ENCODE assay signal across 27 cellular contexts in genomic region chr4:74953647-74954046, GRCh38. TPM values are rescaled to one million over a fixed set of nuclear protein-coding genes. Genes with fewer than 3 reads are reported as not detected.
DNase-seq lines count a peak whose midpoint lies in the region; ATAC-seq, FAIRE-seq and TF ChIP-seq lines count a peak whose summit lies in the region.
"Had no signal": no experiment of that assay in that cellular context is flagged by ENCODE, and none has a peak within 500 bp of the region (broad histone marks: within the 10 kb centered on the region; RNA-seq: fewer than 3 reads in every experiment).

No MANE protein-coding gene starts in this region.

- H3K9me3 ChIP-seq in Karpas-422 (ENCODE audit: low read length) (no peaks in the 10 kb centered on the region), SJCRH30 (replicated peaks) (no peaks in the 10 kb centered on the region), skeletal muscle tissue (ENCODE audit: control insufficient read depth in 3 of 3, low read length in 3 of 3) (no peaks in the 10 kb centered on the region), vagina (no peaks in the 10 kb centered on the region), small intestine (ENCODE audit: control insufficient read depth, low read depth) (no peaks in the 10 kb centered on the region)
- H3K9me3 ChIP-seq: A549, BE2C had no signal

- peak overlapping the region in 2 of 3 experiments; percentile 22 to 41 for H3K27ac Mint-ChIP-seq in nephron
- H3K27ac Mint-ChIP-seq in effector memory CD8-positive, alpha-beta T cell, result no peak overlapping the region
- H3K27ac Mint-ChIP-seq: CD14-positive monocyte; CD4-positive, alpha-beta T cell; CD8-positive, alpha-beta memory T cell had no signal

- H3K27me3 Mint-ChIP-seq in nephron (ENCODE audit: low read depth), result no peaks in the 10 kb centered on the region
- no peaks in the 10 kb centered on the region for H3K27me3 Mint-ChIP-seq in effector memory CD8-positive, alpha-beta T cell

- peaks cover 14% of the 10 kb centered on the region for H3K4me1 Mint-ChIP-seq in nephron
- no peaks in the 10 kb centered on the region for H3K4me1 Mint-ChIP-seq in effector memory CD8-positive, alpha-beta T cell (ENCODE audit: low read depth in 2 of 2)
- H3K4me1 Mint-ChIP-seq: CD14-positive monocyte; CD8-positive, alpha-beta memory T cell had no signal

- no peak overlapping the region for H3K4me2 ChIP-seq in Karpas-422 (ENCODE audit: low read depth, low read length, poor library complexity, severe bottlenecking)
- H3K4me2 ChIP-seq: A549; BLaER1 treated with 17β-estradiol and CSF1 and Interleukin-3, amounts not matched to agents 10 nM and 100 nM had no signal

- peaks cover 3% of the 10 kb centered on the region for H3K9me3 Mint-ChIP-seq in nephron
- peaks cover 0 to 2% of the 10 kb centered on the region in 2 donors for H3K9me3 Mint-ChIP-seq in effector memory CD8-positive, alpha-beta T cell

- H3K36me3 ChIP-seq in Karpas-422 (ENCODE audit: insufficient read depth, low read length), result peaks cover 17% of the 10 kb centered on the region
- 0 out of 2 replicates have a peak, but pooled peaks cover 3% of the 10 kb centered on the region for H3K36me3 ChIP-seq in SJCRH30
- no peaks in the 10 kb centered on the region for H3K36me3 ChIP-seq in skeletal muscle tissue (ENCODE audit: control insufficient read depth in 3 of 3, insufficient read depth in 3 of 3, low read length in 3 of 3)
- no peaks in the 10 kb centered on the region for H3K36me3 ChIP-seq in vagina
- no peaks in the 10 kb centered on the region for H3K36me3 ChIP-seq in small intestine (ENCODE audit: control insufficient read depth in 2 of 2, insufficient read depth in 2 of 2, low read length in 2 of 2)
- H3K36me3 ChIP-seq: BE2C; BLaER1 treated with 17β-estradiol and CSF1 and Interleukin-3, amounts not matched to agents 10 nM and 100 nM had no signal

- H3K79me2 ChIP-seq in Karpas-422 (ENCODE audit: low read length), result peaks cover 87% of the 10 kb centered on the region

- ATAC-seq in effector memory CD8-positive, alpha-beta T cell (replicated peaks), result no peak
- ATAC-seq in HG03175 (IDR thresholded peaks at IDR 0.05; ENCODE audit: unreplicated experiment), result no peak
- ATAC-seq: A549 had no signal

- no peak overlapping the region for H2AFZ ChIP-seq in Karpas-422 (ENCODE audit: low read length)
- H2AFZ ChIP-seq: GM23248 had no signal

- H3K36me3 Mint-ChIP-seq in nephron (ENCODE audit: low read depth), result no peaks in the 10 kb centered on the region
- H3K36me3 Mint-ChIP-seq in effector memory CD8-positive, alpha-beta T cell (ENCODE audit: insufficient read depth), result no peaks in the 10 kb centered on the region
- H3K36me3 Mint-ChIP-seq: CD14-positive monocyte; CD8-positive, alpha-beta memory T cell had no signal

- intact Hi-C loops in vagina (cut with DNase I), result no loop called here

- peak overlapping the region in 1 of 3 experiments; percentile 17 for H3K4me3 Mint-ChIP-seq in nephron
- H3K4me3 Mint-ChIP-seq in effector memory CD8-positive, alpha-beta T cell, result no peak overlapping the region
- H3K4me3 Mint-ChIP-seq: CD14-positive monocyte; CD4-positive, alpha-beta T cell; CD8-positive, alpha-beta memory T cell had no signal

- no peak for FAIRE-seq in small intestine (lab: Jason Lieb, UNC)
- FAIRE-seq: A549, D721Med, GM12891, H1 had no signal

- 78 to 88% (median 78%) methylated on average over 4 of the region's 4 CpGs for WGBS in small intestine, 3 donors

- no peak for TF ChIP-seq CTCF in nephron (IDR thresholded peaks at IDR 0.05; ENCODE audit: unreplicated experiment in 3 of 3)
- no peak for TF ChIP-seq CTCF in vagina (IDR thresholded peaks at IDR 0.05)

- no peak for TF ChIP-seq POLR2A in vagina (IDR thresholded peaks at IDR 0.05)

- H3K27ac ChIP-seq in Karpas-422 (ENCODE audit: low read length) (0 out of 2 replicates have a peak overlapping the region, but pooled peaks have one; percentile 5), SJCRH30 (peak overlapping the region; percentile 47), skeletal muscle tissue (ENCODE audit: low read depth, low read length) (peak overlapping the region; percentile 63), vagina (no peak overlapping the region), small intestine (ENCODE audit: low read depth in 1 of 2, low read length in 1 of 2) (no peak overlapping the region)
- H3K27ac ChIP-seq: A549; BLaER1 treated with 17β-estradiol and CSF1 and Interleukin-3, amounts not matched to agents 10 nM and 100 nM; GM23248 had no signal

- H3K4me1 ChIP-seq in Karpas-422 (ENCODE audit: low read length), result peaks cover 37% of the 10 kb centered on the region
- H3K4me1 ChIP-seq in SJCRH30, result peaks cover 25% of the 10 kb centered on the region
- H3K4me1 ChIP-seq in skeletal muscle tissue (ENCODE audit: control insufficient read depth in 3 of 3, insufficient read depth in 3 of 3, low read length in 3 of 3), result peaks cover 9 to 19% (median 17%) of the 10 kb centered on the region in 3 donors
- peaks cover 8% of the 10 kb centered on the region for H3K4me1 ChIP-seq in vagina
- H3K4me1 ChIP-seq in small intestine (ENCODE audit: control insufficient read depth in 2 of 2, insufficient read depth in 1 of 2, low read depth in 1 of 2, low read length in 1 of 2), result no peaks in the 10 kb centered on the region
- H3K4me1 ChIP-seq: A549; BE2C; BLaER1 treated with 17β-estradiol and CSF1 and Interleukin-3, amounts not matched to agents 10 nM and 100 nM had no signal

- DNase-seq in Karpas-422 (no peak), SJCRH30 (peak; percentile 91 to 96), vagina (ENCODE audit: extremely low spot score in 2 of 2) (no peak), small intestine (no peak)
- DNase-seq in effector memory CD8-positive, alpha-beta T cell, result no peak
- DNase-seq: 8988T; ACHN; AML-193; BE2C; CD4-positive, alpha-beta T cell; CD8-positive, alpha-beta memory T cell; DMS 273 treated with DMSO at 0.1 percent for 48 hours; DMS79; EL; GDM1; GM23248; H7; HCEC 1CT had no signal

- H3K9ac ChIP-seq in Karpas-422 (ENCODE audit: low read length) (no peak overlapping the region), skeletal muscle tissue (ENCODE audit: low read depth in 1 of 3, low read length in 3 of 3) (no peak overlapping the region)
- H3K9ac ChIP-seq: BLaER1 treated with 17β-estradiol and CSF1 and Interleukin-3, amounts not matched to agents 10 nM and 100 nM; GM23248 had no signal

- peaks cover 6% of the 10 kb centered on the region; the same call in 1 of the 2 replicates for H4K20me1 ChIP-seq in Karpas-422 (ENCODE audit: insufficient read depth, low read depth, low read length)
- H4K20me1 ChIP-seq: BLaER1 treated with 17β-estradiol and CSF1 and Interleukin-3, amounts not matched to agents 10 nM and 100 nM had no signal

- H3K9me2 ChIP-seq in Karpas-422 (replicated peaks; ENCODE audit: insufficient read depth, low read length), result no peaks in the 10 kb centered on the region

- H3K4me3 ChIP-seq in Karpas-422 (ENCODE audit: low read length) (no peak overlapping the region), SJCRH30 (peak overlapping the region; percentile 11; the same call in 1 of the 2 replicates), skeletal muscle tissue (ENCODE audit: low read length in 3 of 3) (peak overlapping the region; percentile 16 to 31 (median 28)), vagina (no peak overlapping the region), small intestine (ENCODE audit: low read depth in 1 of 2, low read length in 2 of 2) (no peak overlapping the region)
- H3K4me3 ChIP-seq: A549; BLaER1 treated with 17β-estradiol and CSF1 and Interleukin-3, amounts not matched to agents 10 nM and 100 nM; GM23248 had no signal

- H3K27me3 ChIP-seq in Karpas-422 (ENCODE audit: low read length) (no peaks in the 10 kb centered on the region), SJCRH30 (no peaks in the 10 kb centered on the region), skeletal muscle tissue (ENCODE audit: control insufficient read depth in 3 of 3, insufficient read depth in 3 of 3, low read length in 3 of 3) (no peaks in the 10 kb centered on the region), vagina (no peaks in the 10 kb centered on the region), small intestine (ENCODE audit: control insufficient read depth in 2 of 2, insufficient read depth in 2 of 2, low read length in 2 of 2) (no peaks in the 10 kb centered on the region)
- H3K27me3 ChIP-seq: BE2C; BLaER1 treated with 17β-estradiol and CSF1 and Interleukin-3, amounts not matched to agents 10 nM and 100 nM had no signal

RNA-seq across cellular contexts. Expression of gene PARM1, which starts 20.7 kb away (rescaled TPM):
- 37.6 and 65.0 TPM in 2 replicates for total RNA-seq in Karpas-422 (2014; rRNA removed; shearing (Covaris generic); ENCODE audit: low replicate concordance)
- total RNA-seq in SJCRH30 (2014; rRNA removed; shearing (Covaris generic)), result 119 and 128 TPM in 2 replicates
- total RNA-seq in skeletal muscle tissue, result 28.7 TPM
- total RNA-seq in vagina, result 26.3 TPM
- polyA plus RNA-seq in small intestine, result 10 to 100 TPM in 1 of 3 donors, 1 to 10 TPM in 1, under 1 TPM in 1; under 0.01 to 13.4 (median 1.4) TPM
- total RNA-seq: CD8-positive, alpha-beta memory T cell; GM23248 had no signal
- polyA plus RNA-seq: CD8-positive, alpha-beta memory T cell had no signal

Comparison
In these comparisons a context has a peak if more than half of its experiments do, and no peak if none do; other contexts are left out.
1. DNase-seq: peak in SJCRH30 (2 of 2); none in Karpas-422 (single experiment), effector memory CD8-positive, alpha-beta T cell (0 of 3), vagina (0 of 2) and small intestine (single experiment).
2. H3K27ac ChIP-seq: peak in Karpas-422 (single experiment), SJCRH30 (single experiment) and skeletal muscle tissue (single experiment); none in vagina (single experiment) and small intestine (0 of 2).
3. H3K4me3 ChIP-seq: peak in SJCRH30 (single experiment) and skeletal muscle tissue (3 of 3); none in Karpas-422 (single experiment), vagina (0 of 2) and small intestine (0 of 2).
4. H3K27ac Mint-ChIP-seq: peak in nephron (2 of 3); none in effector memory CD8-positive, alpha-beta T cell (0 of 2).